Comparison of ENCODE assay signal across 19 cellular contexts in the genomic region with DNA sequence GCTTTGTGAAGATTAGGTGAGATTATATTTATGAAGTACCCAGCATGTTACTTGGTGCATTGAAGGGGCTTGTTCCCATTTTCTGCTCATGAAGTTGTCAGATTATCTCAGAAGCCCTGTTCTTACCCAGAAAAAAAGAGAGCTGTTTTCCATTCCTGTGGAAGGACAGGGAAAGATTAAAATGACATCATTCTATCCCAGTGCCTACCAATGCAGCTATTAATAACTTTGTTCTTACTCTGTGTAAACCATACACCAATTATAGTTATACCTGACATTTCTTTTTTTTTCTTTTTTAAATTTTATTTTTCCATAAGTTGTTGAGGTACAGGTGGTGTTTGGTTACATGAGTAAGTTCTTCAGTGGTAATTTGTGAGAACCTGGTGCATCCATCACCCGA. TPM values are rescaled to one million over a fixed set of nuclear protein-coding genes. Genes with fewer than 3 reads are reported as not detected.
A peak's percentile ranks its signal among the peaks of the same experiment; 100 is the strongest.
DNase-seq lines count a peak whose midpoint lies in the region; ATAC-seq and TF ChIP-seq lines count a peak whose summit lies in the region.
"Had no signal": no experiment of that assay in that cellular context is flagged by ENCODE, and none has a peak within 500 bp of the region (broad histone marks: within the 10 kb centered on the region; RNA-seq: fewer than 3 reads in every experiment).

No MANE protein-coding gene starts in this region.

- TF ChIP-seq CTCF in esophagus muscularis mucosa (IDR thresholded peaks at IDR 0.05): no peak
- TF ChIP-seq CTCF in thyroid gland (IDR thresholded peaks at IDR 0.05): no peak

- no peaks in the 10 kb centered on the region for H3K27me3 ChIP-seq in esophagus muscularis mucosa
- no peaks in the 10 kb centered on the region for H3K27me3 ChIP-seq in muscle layer of duodenum (ENCODE audit: low read depth, low read length)
- H3K27me3 ChIP-seq in thyroid gland: no peaks in the 10 kb centered on the region

- no peak for TF ChIP-seq POLR2A in esophagus muscularis mucosa (IDR thresholded peaks at IDR 0.05; ENCODE audit: low read depth)
- TF ChIP-seq POLR2A in thyroid gland (IDR thresholded peaks at IDR 0.05): no peak

- H3K4me3 ChIP-seq in esophagus muscularis mucosa: no peak overlapping the region
- H3K4me3 ChIP-seq in muscle layer of duodenum (ENCODE audit: low read depth in 1 of 2, low read length in 2 of 2): no peak overlapping the region
- H3K4me3 ChIP-seq in thyroid gland (replicated peaks in 1 of 3): no peak overlapping the region
- H3K4me3 ChIP-seq: GM12878 had no signal

- no peaks in the 10 kb centered on the region for H3K27me3 Mint-ChIP-seq in T-helper 17 cell
- H3K27me3 Mint-ChIP-seq: activated CD4-positive, alpha-beta T cell treated with anti-CD3 and anti-CD28 coated beads, Interleukin-2, amount 10 ng/mL, durations not matched to agents 24 days and 14 days; stimulated activated memory B cell treated with anti-CD40 and anti-IgM and Interleukin-4, amounts not matched to agents 10 μg/mL and 1 μg/mL and 100 μg/mL, for 72 hours had no signal

- H3K4me1 Mint-ChIP-seq in T-helper 17 cell: peaks cover 34% of the 10 kb centered on the region

- peaks cover 21% of the 10 kb centered on the region for H3K36me3 Mint-ChIP-seq in T-helper 17 cell (ENCODE audit: low read depth)

- intact Hi-C loops in esophagus muscularis mucosa (cut with DNase I): no loop called here
- intact Hi-C loops in thyroid gland (cut with DNase I): no loop called here

- H3K27ac Mint-ChIP-seq in T-helper 17 cell: peak overlapping the region; percentile 39
- H3K27ac Mint-ChIP-seq: activated CD4-positive, alpha-beta T cell treated with anti-CD3 and anti-CD28 coated beads, Interleukin-2, amount 10 ng/mL, durations not matched to agents 24 days and 14 days; stimulated activated memory B cell treated with anti-CD40 and anti-IgM and Interleukin-4, amounts not matched to agents 10 μg/mL and 1 μg/mL and 100 μg/mL, for 72 hours had no signal

- no peak for ATAC-seq in T-helper 17 cell
- ATAC-seq in HG02642 (IDR thresholded peaks at IDR 0.05; ENCODE audit: poor library complexity, unreplicated experiment): no peak
- ATAC-seq: GM12878; PC-3; stimulated activated memory B cell treated with anti-CD40 and anti-IgM and Interleukin-4, amounts not matched to agents 10 μg/mL and 1 μg/mL and 100 μg/mL, for 72 hours had no signal

- no peak overlapping the region for H3K4me3 Mint-ChIP-seq in T-helper 17 cell
- H3K4me3 Mint-ChIP-seq: activated CD4-positive, alpha-beta T cell treated with anti-CD3 and anti-CD28 coated beads, Interleukin-2, amount 10 ng/mL, durations not matched to agents 24 days and 14 days; stimulated activated memory B cell treated with anti-CD40 and anti-IgM and Interleukin-4, amounts not matched to agents 10 μg/mL and 1 μg/mL and 100 μg/mL, for 72 hours had no signal

- H3K4me1 ChIP-seq in esophagus muscularis mucosa (peaks cover 28 to 42% (median 35%) of the 10 kb centered on the region in 4 donors), muscle layer of duodenum (ENCODE audit: control insufficient read depth in 1 of 2, insufficient read depth in 2 of 2, low read length in 2 of 2) (peaks cover 5 to 19% of the 10 kb centered on the region in 2 donors), thyroid gland (peaks cover 28 to 32% of the 10 kb centered on the region in 2 donors)

- H3K36me3 ChIP-seq in esophagus muscularis mucosa (peaks cover 14 to 64% (median 39%) of the 10 kb centered on the region in 4 donors), muscle layer of duodenum (ENCODE audit: control insufficient read depth in 1 of 2, insufficient read depth in 2 of 2, low read length in 2 of 2) (peaks cover 12 to 23% of the 10 kb centered on the region in 2 donors), thyroid gland (peaks cover 7 to 8% of the 10 kb centered on the region in 2 donors)

- peak overlapping the region; percentile 22 to 57 (median 50) for H3K27ac ChIP-seq in esophagus muscularis mucosa (replicated peaks in 1 of 4)
- H3K27ac ChIP-seq in muscle layer of duodenum (ENCODE audit: low read length): peak overlapping the region; percentile 68
- peak overlapping the region; percentile 90 to 95 (median 92) for H3K27ac ChIP-seq in thyroid gland
- H3K27ac ChIP-seq: parathyroid adenoma had no signal

- TF ChIP-seq EP300 in esophagus muscularis mucosa (IDR thresholded peaks at IDR 0.05): no peak

- DNase-seq in T-helper 17 cell (no peak), esophagus muscularis mucosa (ENCODE audit: extremely low spot score) (no peak), thyroid gland (no peak), inferior parietal cortex (ENCODE audit: extremely low spot score) (no peak), NCI-H1436 (lab: John Stamatoyannopoulos, UW) (no peak), SKM-1 treated with dmso at 0.1 percent for 144 hours (lab: John Stamatoyannopoulos, UW; ENCODE audit: unreplicated experiment) (no peak)
- DNase-seq: activated CD4-positive, alpha-beta T cell treated with anti-CD3 and anti-CD28 coated beads, Interleukin-2, amount 10 ng/mL, durations not matched to agents 24 days and 14 days; activated naive CD4-positive, alpha-beta T cell; Kasumi-1; kidney; NCI-H1105 treated with DMSO at 0.1 percent for 48 hours; NCI-H2171; NCI-H748 treated with DMSO at 0.1 percent for 48 hours; PC-3 had no signal

- H3K9me3 ChIP-seq in T-helper 17 cell (ENCODE audit: control insufficient read depth, low read length, poor library complexity, severe bottlenecking) (no peaks in the 10 kb centered on the region), esophagus muscularis mucosa (no peaks in the 10 kb centered on the region), muscle layer of duodenum (ENCODE audit: control insufficient read depth in 1 of 2, low read length in 2 of 2) (no peaks in the 10 kb centered on the region), thyroid gland (no peaks in the 10 kb centered on the region)

- 86% methylated on average over 1 of the region's 1 CpG for WGBS in esophagus muscularis mucosa
- WGBS in thyroid gland, 2 donors: 92 to 95% methylated on average over 1 of the region's 1 CpG

RNA-seq across cellular contexts. Expression of gene ZNF507, which starts 18.6 kb away (rescaled TPM):
- total RNA-seq in T-helper 17 cell (10 to 100 TPM; 23.1 to 36.1 TPM), esophagus muscularis mucosa (10 to 100 TPM; 12.6 to 19.1 (median 17.9) TPM), thyroid gland (10 to 100 TPM; 28.6 to 46.9 (median 38.0) TPM)

RNA-seq across cellular contexts. Expression of gene DPY19L3, which starts 41.5 kb away (rescaled TPM):
- total RNA-seq in T-helper 17 cell (10 to 100 TPM; 10.2 to 14.7 TPM), esophagus muscularis mucosa (10 to 100 TPM; 13.6 to 16.4 (median 14.6) TPM), thyroid gland (10 to 100 TPM; 29.7 to 49.2 (median 39.8) TPM)
